In the genomic region with DNA sequence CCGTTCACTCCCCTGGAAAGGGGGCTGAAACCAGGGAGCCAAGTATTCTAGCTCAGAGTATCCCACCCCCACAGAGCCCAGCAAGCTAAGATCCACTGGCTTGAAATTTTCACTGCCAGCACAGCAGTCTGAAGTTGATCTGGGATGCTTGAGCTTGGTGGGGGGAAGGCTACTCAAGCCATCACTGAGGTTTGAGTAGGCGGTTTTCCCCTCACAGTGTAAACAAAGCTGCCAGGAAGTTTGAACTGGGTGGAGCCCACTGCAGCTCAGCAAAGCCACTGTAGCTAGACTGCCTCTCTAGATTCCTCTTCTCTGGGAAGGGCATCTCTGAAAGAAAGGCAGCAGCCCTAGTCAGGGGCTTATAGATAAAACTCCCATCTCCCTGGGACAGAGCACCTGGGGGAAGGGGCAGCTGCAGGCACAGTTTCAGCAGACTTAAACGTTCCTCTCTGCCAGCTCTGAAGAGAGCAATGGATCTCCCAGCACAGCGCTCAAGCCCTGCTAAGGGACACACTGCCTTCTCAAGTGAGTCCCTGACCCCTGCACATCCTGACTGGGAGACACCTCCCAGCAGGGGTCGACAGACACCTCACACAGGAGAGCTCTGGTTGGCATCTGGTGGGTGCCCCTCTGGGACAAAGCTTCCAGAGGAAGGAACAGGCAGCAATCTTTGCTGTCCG, we compare ENCODE assay signal across 8 cellular contexts.
DNase-seq lines count a peak whose midpoint lies in the region; ATAC-seq lines count a peak whose summit lies in the region.
"Not testable (repeated sequence)": the region's sequence is repeated elsewhere in the genome, so short reads cannot be mapped to it uniquely, and the experiment has no call there.

No MANE protein-coding gene starts in this region.

- H3K27ac ChIP-seq in CD4-positive, CD25-positive, alpha-beta regulatory T cell (ENCODE audit: insufficient read depth, low read length, poor library complexity, severe bottlenecking), result not testable (repeated sequence)

- H3K27ac Mint-ChIP-seq in CD4-positive, CD25-positive, alpha-beta regulatory T cell; activated CD8-positive, alpha-beta memory T cell treated with anti-CD3 and anti-CD28 coated beads, Interleukin-2, amount 10 ng/mL, durations not matched to agents 7 days and 5 days; naive B cell: not testable (repeated sequence)

- H3K27me3 Mint-ChIP-seq in CD4-positive, CD25-positive, alpha-beta regulatory T cell; activated CD8-positive, alpha-beta memory T cell treated with anti-CD3 and anti-CD28 coated beads, Interleukin-2, amount 10 ng/mL, durations not matched to agents 7 days and 5 days; naive B cell: not testable (repeated sequence)

- not testable (repeated sequence) for H3K4me1 ChIP-seq in CD4-positive, CD25-positive, alpha-beta regulatory T cell (ENCODE audit: control insufficient read depth, insufficient read depth, low read length, poor library complexity, severe bottlenecking)

- H3K9me3 Mint-ChIP-seq in CD4-positive, CD25-positive, alpha-beta regulatory T cell; activated CD8-positive, alpha-beta memory T cell treated with anti-CD3 and anti-CD28 coated beads, Interleukin-2, amount 10 ng/mL, durations not matched to agents 7 days and 5 days (ENCODE audit: low read depth); naive B cell: not testable (repeated sequence)

- not testable (repeated sequence) for H3K4me3 Mint-ChIP-seq in CD4-positive, CD25-positive, alpha-beta regulatory T cell; activated CD8-positive, alpha-beta memory T cell treated with anti-CD3 and anti-CD28 coated beads, Interleukin-2, amount 10 ng/mL, durations not matched to agents 7 days and 5 days; naive B cell

- CTCF ChIA-PET in activated CD8-positive, alpha-beta memory T cell treated with anti-CD3 and anti-CD28 coated beads, Interleukin-2, amount 10 ng/mL, durations not matched to agents 7 days and 5 days (lab: Charles Lee), result not testable (repeated sequence)

- H3K9me3 ChIP-seq in CD4-positive, CD25-positive, alpha-beta regulatory T cell (ENCODE audit: control insufficient read depth in 2 of 2, low read length in 2 of 2), result not testable (repeated sequence)

- H3K36me3 ChIP-seq in CD4-positive, CD25-positive, alpha-beta regulatory T cell (ENCODE audit: control insufficient read depth, insufficient read depth, low read length), result not testable (repeated sequence)

- not testable (repeated sequence) for H3K4me1 Mint-ChIP-seq in CD4-positive, CD25-positive, alpha-beta regulatory T cell; activated CD8-positive, alpha-beta memory T cell treated with anti-CD3 and anti-CD28 coated beads, Interleukin-2, amount 10 ng/mL, durations not matched to agents 7 days and 5 days; naive B cell

- not testable (repeated sequence) for H3K27me3 ChIP-seq in CD4-positive, CD25-positive, alpha-beta regulatory T cell (ENCODE audit: control insufficient read depth, insufficient read depth, low read length)

- H3K36me3 Mint-ChIP-seq in CD4-positive, CD25-positive, alpha-beta regulatory T cell; activated CD8-positive, alpha-beta memory T cell treated with anti-CD3 and anti-CD28 coated beads, Interleukin-2, amount 10 ng/mL, durations not matched to agents 7 days and 5 days; naive B cell: not testable (repeated sequence)

- not testable (repeated sequence) for H3K4me3 ChIP-seq in CD4-positive, CD25-positive, alpha-beta regulatory T cell (ENCODE audit: low read depth, low read length)

- not testable (repeated sequence) for DNase-seq in CD4-positive, CD25-positive, alpha-beta regulatory T cell; activated CD8-positive, alpha-beta memory T cell treated with anti-CD3 and anti-CD28 coated beads, Interleukin-2, amount 10 ng/mL, durations not matched to agents 7 days and 5 days; naive B cell

- ATAC-seq in CD4-positive, CD25-positive, alpha-beta regulatory T cell (ENCODE audit: low read depth in 2 of 2), result peak; percentile 57 to 67
- peak; percentile 65 for ATAC-seq in GM18909 (IDR thresholded peaks at IDR 0.05; ENCODE audit: poor library complexity, unreplicated experiment)
- ATAC-seq in GM21367 (IDR thresholded peaks at IDR 0.05; ENCODE audit: unreplicated experiment), result peak; percentile 54
- peak; percentile 78 for ATAC-seq in HG02571 (IDR thresholded peaks at IDR 0.05; ENCODE audit: unreplicated experiment)
- peak; percentile 57 for ATAC-seq in HG02943 (IDR thresholded peaks at IDR 0.05; ENCODE audit: low read depth, unreplicated experiment)
- ATAC-seq in HG03469 (IDR thresholded peaks at IDR 0.05; ENCODE audit: unreplicated experiment), result peak; percentile 75
- ATAC-seq in activated CD8-positive, alpha-beta memory T cell treated with anti-CD3 and anti-CD28 coated beads, Interleukin-2, amount 10 ng/mL, durations not matched to agents 7 days and 5 days, result peak; percentile 73
- peak; percentile 45 to 61 for ATAC-seq in naive B cell (ENCODE audit: low read depth in 2 of 2)
